In genomic region chr1:84839544-84839943, GRCh38 we compare ENCODE assay signal across 26 cellular contexts. TPM values are rescaled to one million over a fixed set of nuclear protein-coding genes. Genes with fewer than 3 reads are reported as not detected.
"Had no signal": no experiment of that assay in that cellular context is flagged by ENCODE, and none has a peak within 500 bp of the region (broad histone marks: within the 10 kb centered on the region; RNA-seq: fewer than 3 reads in every experiment).

No MANE protein-coding gene starts in this region.

- H3K9me3 ChIP-seq: colonic mucosa, esophagus squamous epithelium, gastrocnemius medialis, heart right ventricle, left ventricle myocardium inferior, lower lobe of right lung, mucosa of descending colon had no signal

- H3K36me3 ChIP-seq: colonic mucosa, esophagus squamous epithelium, gastrocnemius medialis, heart right ventricle, left ventricle myocardium inferior, lower lobe of right lung had no signal

- FAIRE-seq: endometrium, islet of Langerhans had no signal

- ATAC-seq: effector memory CD8-positive, alpha-beta T cell; esophagus mucosa; gastrocnemius medialis; heart right ventricle; left cardiac atrium; lower lobe of right lung; mucosa of descending colon; naive thymus-derived CD8-positive, alpha-beta T cell had no signal

- H3K27me3 ChIP-seq: colonic mucosa, esophagus squamous epithelium, gastrocnemius medialis, heart right ventricle had no signal

- H3K4me1 ChIP-seq: colonic mucosa, gastrocnemius medialis, lower lobe of right lung had no signal

- DNase-seq: colonic mucosa; cortex of kidney; effector CD8-positive, alpha-beta T cell; effector memory CD8-positive, alpha-beta T cell; endodermal cell; erythroblast; esophagus squamous epithelium; foreskin melanocyte; gastrocnemius medialis; glutamatergic neuron; head of caudate nucleus; heart right ventricle; hippocampal formation; left cardiac atrium; left ventricle myocardium inferior; lower lobe of right lung; mesenchymal stem cell; mucosa of descending colon; naive B cell; naive thymus-derived CD8-positive, alpha-beta T cell had no signal

- H3K4me3 ChIP-seq: colonic mucosa, esophagus squamous epithelium, gastrocnemius medialis, heart right ventricle, left ventricle myocardium inferior, lower lobe of right lung, mucosa of descending colon had no signal

- H3K27ac ChIP-seq: colonic mucosa, gastrocnemius medialis, heart right ventricle, left ventricle myocardium inferior, lower lobe of right lung had no signal

RNA-seq across cellular contexts. Expression of gene LPAR3, which starts 53.5 kb away (rescaled TPM):
- total RNA-seq: gastrocnemius medialis, lung microvascular endothelial cell, mesenteric fat pad, myocyte had no signal
